Comparison of ENCODE assay signal across 27 cellular contexts in the genomic region with DNA sequence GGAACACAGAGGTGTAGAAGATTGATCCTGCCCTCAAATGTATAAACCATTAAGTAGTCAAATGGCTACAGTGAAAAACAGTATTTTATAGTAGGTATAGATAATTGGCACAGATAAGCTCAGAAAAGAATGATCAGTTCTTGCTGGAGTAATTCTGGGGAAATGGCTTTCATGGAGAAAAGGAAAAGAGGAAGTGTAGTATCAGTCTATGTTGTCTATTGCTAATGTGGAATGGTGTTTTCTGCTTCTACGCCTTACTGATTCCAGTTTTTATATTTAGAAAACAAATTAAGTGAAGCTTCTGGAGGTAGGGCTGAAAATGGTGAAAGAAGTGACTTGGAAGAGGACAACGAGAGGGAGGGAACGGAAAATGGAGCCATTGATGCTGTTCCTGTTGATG.
"Had no signal": no experiment of that assay in that cellular context is flagged by ENCODE, and none has a peak within 500 bp of the region (broad histone marks: within the 10 kb centered on the region; RNA-seq: fewer than 3 reads in every experiment).

No MANE protein-coding gene starts in this region.

- FAIRE-seq: pancreas, small intestine had no signal

- H3K9me3 Mint-ChIP-seq: activated CD4-positive, alpha-beta memory T cell treated with anti-CD3 and anti-CD28 coated beads, Interleukin-2, amount 10 ng/mL, durations not matched to agents 7 days and 5 days; activated CD4-positive, alpha-beta T cell treated with anti-CD3 and anti-CD28 coated beads, Interleukin-2, amount 10 ng/mL, durations not matched to agents 7 days and 5 days; activated naive CD4-positive, alpha-beta T cell treated with anti-CD3 and anti-CD28 coated beads, Interleukin-2, amount 50 U/mL, for 72 hours; brain; immature natural killer cell; stimulated activated naive B cell treated with anti-CD40 and anti-IgM and Interleukin-4, amounts not matched to agents 10 μg/mL and 1 μg/mL and 100 μg/mL, for 72 hours had no signal

- H3K27me3 Mint-ChIP-seq: activated CD4-positive, alpha-beta memory T cell treated with anti-CD3 and anti-CD28 coated beads, Interleukin-2, amount 10 ng/mL, durations not matched to agents 7 days and 5 days; activated CD4-positive, alpha-beta T cell treated with anti-CD3 and anti-CD28 coated beads, Interleukin-2, amount 10 ng/mL, durations not matched to agents 7 days and 5 days; activated CD8-positive, alpha-beta memory T cell treated with anti-CD3 and anti-CD28 coated beads, Interleukin-2, amount 10 ng/mL, durations not matched to agents 7 days and 5 days; brain; stimulated activated naive B cell treated with anti-CD40 and anti-IgM and Interleukin-4, amounts not matched to agents 10 μg/mL and 1 μg/mL and 100 μg/mL, for 72 hours had no signal

- DNase-seq: activated CD4-positive, alpha-beta memory T cell treated with anti-CD3 and anti-CD28 coated beads, Interleukin-2, amount 10 ng/mL, durations not matched to agents 7 days and 5 days; activated CD4-positive, alpha-beta T cell treated with anti-CD3 and anti-CD28 coated beads, Interleukin-2, amount 10 ng/mL, durations not matched to agents 7 days and 5 days; activated CD8-positive, alpha-beta memory T cell treated with anti-CD3 and anti-CD28 coated beads, Interleukin-2, amount 10 ng/mL, durations not matched to agents 7 days and 5 days; activated gamma-delta T cell treated with Interleukin-2 at 50 U/mL for 16 hours; caudate nucleus; cortex of kidney; foreskin fibroblast; head of caudate nucleus; hypothalamus; immature natural killer cell; kidney; left colon; mammary epithelial cell; nucleus accumbens; pancreas; psoas muscle; sigmoid colon; small intestine; stimulated activated CD4-positive, alpha-beta T cell treated with anti-CD3 and anti-CD28 coated beads, Interleukin-4, amount 100 ng/mL, for 4 hours; stimulated activated CD8-positive, alpha-beta memory T cell treated with anti-CD3 and anti-CD28 coated beads, Interleukin-4, amount 100 ng/mL, for 48 hours; stimulated activated naive B cell treated with anti-CD40 and anti-IgM and Interleukin-4, amounts not matched to agents 10 μg/mL and 1 μg/mL and 100 μg/mL, for 72 hours; T1000; WERI-Rb-1 had no signal

- H3K27ac Mint-ChIP-seq: activated CD4-positive, alpha-beta memory T cell treated with anti-CD3 and anti-CD28 coated beads, Interleukin-2, amount 10 ng/mL, durations not matched to agents 7 days and 5 days; activated CD4-positive, alpha-beta T cell treated with anti-CD3 and anti-CD28 coated beads, Interleukin-2, amount 10 ng/mL, durations not matched to agents 7 days and 5 days; activated CD8-positive, alpha-beta memory T cell treated with anti-CD3 and anti-CD28 coated beads, Interleukin-2, amount 10 ng/mL, durations not matched to agents 7 days and 5 days; stimulated activated naive B cell treated with anti-CD40 and anti-IgM and Interleukin-4, amounts not matched to agents 10 μg/mL and 1 μg/mL and 100 μg/mL, for 72 hours had no signal

- ATAC-seq: activated CD4-positive, CD25-positive, alpha-beta regulatory T cell treated with anti-CD3 and anti-CD28 coated beads, Interleukin-2, amount 50 U/mL, for 24 hours; activated CD8-positive, alpha-beta memory T cell treated with anti-CD3 and anti-CD28 coated beads, Interleukin-2, amount 10 ng/mL, durations not matched to agents 7 days and 5 days; activated naive CD4-positive, alpha-beta T cell treated with anti-CD3 and anti-CD28 coated beads, Interleukin-2, amount 50 U/mL, for 72 hours; esophagus mucosa; left colon; pancreas; psoas muscle; stimulated activated naive B cell treated with anti-CD40 and anti-IgM and Interleukin-4, amounts not matched to agents 10 μg/mL and 1 μg/mL and 100 μg/mL, for 72 hours had no signal

- H3K4me3 Mint-ChIP-seq: activated CD4-positive, alpha-beta memory T cell treated with anti-CD3 and anti-CD28 coated beads, Interleukin-2, amount 10 ng/mL, durations not matched to agents 7 days and 5 days; activated CD4-positive, alpha-beta T cell treated with anti-CD3 and anti-CD28 coated beads, Interleukin-2, amount 10 ng/mL, durations not matched to agents 7 days and 5 days; activated CD8-positive, alpha-beta memory T cell treated with anti-CD3 and anti-CD28 coated beads, Interleukin-2, amount 10 ng/mL, durations not matched to agents 7 days and 5 days; brain; immature natural killer cell; stimulated activated naive B cell treated with anti-CD40 and anti-IgM and Interleukin-4, amounts not matched to agents 10 μg/mL and 1 μg/mL and 100 μg/mL, for 72 hours had no signal
